1 cellular context compared by ENCODE assay signal in genomic region chr15:38207591-38207990, GRCh38.
TF ChIP-seq lines count a peak whose summit lies in the region.

No MANE protein-coding gene starts in this region.

TF ChIP-seq in GM23338, 12 proteins besides CTCF, POLR2A, EP300 and RAD21 (continued from another document):
- no peak for TF ChIP-seq REST (IDR thresholded peaks at IDR 0.05; ENCODE audit: unreplicated experiment)
- TF ChIP-seq ZNF462 (CRISPR knock-in tag; IDR thresholded peaks at IDR 0.05), result no peak
- TF ChIP-seq EZH2 (IDR thresholded peaks at IDR 0.05; ENCODE audit: low read depth, unreplicated experiment), result no peak
- no peak for TF ChIP-seq CREB1 (CRISPR knock-in tag; IDR thresholded peaks at IDR 0.05; ENCODE audit: low read depth)
- TF ChIP-seq NANOG (IDR thresholded peaks at IDR 0.05; ENCODE audit: borderline replicate concordance), result no peak
